ENCODE assay signal across 11 cellular contexts in genomic region chr6:112153926-112154621, GRCh38.
DNase-seq lines count a peak whose midpoint lies in the region; TF ChIP-seq lines count a peak whose summit lies in the region.
"Had no signal": no experiment of that assay in that cellular context is flagged by ENCODE, and none has a peak within 500 bp of the region (broad histone marks: within the 10 kb centered on the region; RNA-seq: fewer than 3 reads in every experiment).

No MANE protein-coding gene starts in this region.

- no peaks in the 10 kb centered on the region for H3K9me3 Mint-ChIP-seq in nephron progenitor cell

- peaks cover 35% of the 10 kb centered on the region for H3K4me1 Mint-ChIP-seq in nephron progenitor cell

- peaks cover under 1% of the 10 kb centered on the region for H3K27me3 Mint-ChIP-seq in nephron progenitor cell (ENCODE audit: low read depth, poor library complexity)

- DNase-seq in DMS53 (lab: John Stamatoyannopoulos, UW) (peak; percentile 71), HS-27A (ENCODE audit: low read depth) (peak; percentile 8), amniotic stem cell (lab: John Stamatoyannopoulos, UW) (peak; percentile 61), nephron progenitor cell (no peak), colonic mucosa (no peak)
- no peak for DNase-seq in stimulated activated CD4-positive, alpha-beta T cell treated with anti-CD3 and anti-CD28 coated beads, Interleukin-2, amount 100 ng/mL, for 48 hours
- DNase-seq: islet precursor cell, NCI-H1436, pancreas had no signal

- H3K9me3 ChIP-seq in mesodermal cell (ENCODE audit: control insufficient read depth, low read length) (no peaks in the 10 kb centered on the region), colonic mucosa (no peaks in the 10 kb centered on the region)
- H3K9me3 ChIP-seq: pancreas had no signal

- peaks cover 8% of the 10 kb centered on the region for H3K36me3 Mint-ChIP-seq in nephron progenitor cell (ENCODE audit: low read depth)

- H3K36me3 ChIP-seq in mesodermal cell (ENCODE audit: control insufficient read depth, insufficient read depth, low read length), result no peaks in the 10 kb centered on the region
- H3K36me3 ChIP-seq in colonic mucosa, result no peaks in the 10 kb centered on the region
- H3K36me3 ChIP-seq: pancreas had no signal

- peak overlapping the region; percentile 46 for H3K27ac ChIP-seq in mesodermal cell (ENCODE audit: low read depth, low read length, severe bottlenecking)
- H3K27ac ChIP-seq in colonic mucosa, result no peak overlapping the region
- H3K27ac ChIP-seq: pancreas, SK-N-MC had no signal

- H3K27ac Mint-ChIP-seq in nephron progenitor cell, result no peak overlapping the region

- TF ChIP-seq CTCF in nephron progenitor cell (IDR thresholded peaks at IDR 0.05) (no peak), colonic mucosa (IDR thresholded peaks at IDR 0.05) (no peak)

- H3K9ac ChIP-seq in colonic mucosa (ENCODE audit: low read depth in 2 of 2, low read length in 2 of 2), result no peak overlapping the region

- H3K4me3 Mint-ChIP-seq in nephron progenitor cell, result no peak overlapping the region

- no peak overlapping the region for H3K4me3 ChIP-seq in mesodermal cell (ENCODE audit: extremely low read depth, insufficient read depth, low read length, poor library complexity, severe bottlenecking)
- H3K4me3 ChIP-seq in colonic mucosa, result no peak overlapping the region
- H3K4me3 ChIP-seq: pancreas, SK-N-MC had no signal

- H3K27me3 ChIP-seq in colonic mucosa, result no peaks in the 10 kb centered on the region

- intact Hi-C loops in colonic mucosa (cut with DNase I), result no loop called here

- peaks cover 24% of the 10 kb centered on the region for H3K4me1 ChIP-seq in mesodermal cell (ENCODE audit: control insufficient read depth, insufficient read depth, low read length, poor library complexity, severe bottlenecking)
- no peaks in the 10 kb centered on the region for H3K4me1 ChIP-seq in colonic mucosa
- H3K4me1 ChIP-seq: pancreas had no signal

- 94 to 100% methylated on average over 2 to 4 of the region's 5 CpGs for WGBS in mesodermal cell (ENCODE audit: insufficient coverage in 2 of 2), 2 experiments

Comparison
In these comparisons a context has a peak if more than half of its experiments do, and no peak if none do; other contexts are left out.
1. DNase-seq: peak in DMS53 (single experiment), HS-27A (single experiment) and amniotic stem cell (single experiment); none in nephron progenitor cell (single experiment), stimulated activated CD4-positive, alpha-beta T cell treated with anti-CD3 and anti-CD28 coated beads, Interleukin-2, amount 100 ng/mL, for 48 hours (0 of 2) and colonic mucosa (single experiment).